Comparison of ENCODE assay signal across 23 cellular contexts in genomic region chr4:12928751-12929150, GRCh38.
"Had no signal": no experiment of that assay in that cellular context is flagged by ENCODE, and none has a peak within 500 bp of the region (broad histone marks: within the 10 kb centered on the region; RNA-seq: fewer than 3 reads in every experiment).

No MANE protein-coding gene starts in this region.

- H3K9me3 ChIP-seq: colonic mucosa, esophagus squamous epithelium, gastrocnemius medialis had no signal

- H3K36me3 ChIP-seq: colonic mucosa, esophagus muscularis mucosa, esophagus squamous epithelium, gastrocnemius medialis, gastroesophageal sphincter, heart left ventricle, heart right ventricle had no signal

- DNase-seq: colonic mucosa; cortex of kidney; dermis blood vessel endothelial cell; dorsolateral prefrontal cortex; effector CD4-positive, alpha-beta T cell; effector CD8-positive, alpha-beta T cell; effector memory CD4-positive, alpha-beta T cell; effector memory CD8-positive, alpha-beta T cell; endodermal cell; erythroblast; esophagus squamous epithelium; foreskin fibroblast; foreskin keratinocyte; foreskin melanocyte; gastrocnemius medialis; glutamatergic neuron; head of caudate nucleus; heart left ventricle; heart right ventricle had no signal

- H3K4me1 ChIP-seq: colonic mucosa, esophagus muscularis mucosa, esophagus squamous epithelium, foreskin keratinocyte, gastrocnemius medialis, gastroesophageal sphincter had no signal

- H3K4me3 ChIP-seq: colonic mucosa, coronary artery, dorsolateral prefrontal cortex, esophagus muscularis mucosa, esophagus squamous epithelium, gastrocnemius medialis, gastroesophageal sphincter, heart left ventricle, heart right ventricle, hepatocyte had no signal

- H3K27me3 ChIP-seq: colonic mucosa, dorsolateral prefrontal cortex, esophagus muscularis mucosa, esophagus squamous epithelium, foreskin keratinocyte, gastrocnemius medialis, gastroesophageal sphincter, heart left ventricle, heart right ventricle, hepatocyte had no signal
